In genomic region chr7:117323585-117323876, GRCh38 we compare ENCODE assay signal across 9 cellular contexts. TPM values are rescaled to one million over a fixed set of nuclear protein-coding genes. Genes with fewer than 3 reads are reported as not detected.
A peak's percentile ranks its signal among the peaks of the same experiment; 100 is the strongest.
DNase-seq lines count a peak whose midpoint lies in the region; ATAC-seq, FAIRE-seq and TF ChIP-seq lines count a peak whose summit lies in the region.
"Had no signal": no experiment of that assay in that cellular context is flagged by ENCODE, and none has a peak within 500 bp of the region (broad histone marks: within the 10 kb centered on the region; RNA-seq: fewer than 3 reads in every experiment).

No MANE protein-coding gene starts in this region.

- no peak overlapping the region for H4K5ac ChIP-seq in H9 (ENCODE audit: insufficient read length, low read depth, low read length)

- no peak overlapping the region for H3K4ac ChIP-seq in H9 (ENCODE audit: low read depth, low read length)

- no peak overlapping the region for H3K14ac ChIP-seq in H9 (ENCODE audit: insufficient read depth, low read length)

- no peak overlapping the region for H4K91ac ChIP-seq in H9 (ENCODE audit: insufficient read length, low read depth, low read length)

- peaks cover 3% of the 10 kb centered on the region for H3F3A ChIP-seq in smooth muscle cell (ENCODE audit: low read depth)

- peak; percentile 52 for DNase-seq in H9
- DNase-seq in astrocyte (ENCODE audit: low read depth) = peak; percentile 48
- no peak for DNase-seq in smooth muscle cell (lab: John Stamatoyannopoulos, UW; ENCODE audit: unreplicated experiment)
- DNase-seq in OCI-M1 (lab: John Stamatoyannopoulos, UW) = no peak
- no peak for DNase-seq in left colon
- DNase-seq in germinal center (ENCODE audit: low spot score) = no peak

- no peak overlapping the region for H3K56ac ChIP-seq in H9 (ENCODE audit: insufficient read length, low read depth, low read length)

- intact Hi-C loops in left colon (cut with DNase I, micrococcal nuclease) = no loop called here

- peaks cover 9 to 22% of the 10 kb centered on the region in 2 experiments for H3K4me1 Mint-ChIP-seq in H9
- H3K4me1 Mint-ChIP-seq in astrocyte (ENCODE audit: low read depth, unreplicated experiment) = no peaks in the 10 kb centered on the region

- no peak overlapping the region for H2BK120ac ChIP-seq in H9 (ENCODE audit: low read depth, low read length, poor library complexity, severe bottlenecking)

- no peak overlapping the region for H4K8ac ChIP-seq in H9 (replicated peaks; ENCODE audit: insufficient read length, low read depth, low read length)

- no peak for ATAC-seq in GM21529 (IDR thresholded peaks at IDR 0.05; ENCODE audit: unreplicated experiment)
- no peak for ATAC-seq in left colon

- H2BK12ac ChIP-seq in H9 (ENCODE audit: insufficient read length, low read depth, low read length) = no peak overlapping the region

- no peak overlapping the region for H3K23ac ChIP-seq in H9 (ENCODE audit: insufficient read length, low read depth, low read length)

- H3K23me2 ChIP-seq in H9 (ENCODE audit: insufficient read length, low read depth, low read length, poor library complexity, severe bottlenecking) = peaks cover 21% of the 10 kb centered on the region

- H3K4me2 ChIP-seq in H9 (ENCODE audit: insufficient read depth, insufficient read length, low read length) (peak overlapping the region; percentile 70), astrocyte (ENCODE audit: low read length) (peak overlapping the region; percentile 97), smooth muscle cell (peak overlapping the region; percentile 97)

- H4K20me1 ChIP-seq in H9 (ENCODE audit: control insufficient read depth, insufficient read depth, insufficient read length) (no peaks in the 10 kb centered on the region), astrocyte (ENCODE audit: insufficient read depth, low read length) (no peaks in the 10 kb centered on the region), smooth muscle cell (ENCODE audit: low read depth) (no peaks in the 10 kb centered on the region)

- no peaks in the 10 kb centered on the region for H3K79me1 ChIP-seq in H9 (ENCODE audit: insufficient read depth, low read depth, low read length, poor library complexity, severe bottlenecking)

- H2AFZ ChIP-seq in H9 (ENCODE audit: low read length) = no peak overlapping the region
- H2AFZ ChIP-seq in astrocyte (ENCODE audit: low read depth, low read length) = peak overlapping the region; percentile 80
- peak overlapping the region; percentile 58 for H2AFZ ChIP-seq in smooth muscle cell (ENCODE audit: low read depth)

- H2BK5ac ChIP-seq in H9 (ENCODE audit: insufficient read length, low read length) = no peak overlapping the region

- H3K36me3 ChIP-seq in astrocyte (ENCODE audit: insufficient read depth, low read length) = no peaks in the 10 kb centered on the region
- H3K36me3 ChIP-seq in smooth muscle cell (ENCODE audit: low read depth) = peaks cover 3% of the 10 kb centered on the region

- H3K27me3 Mint-ChIP-seq in H9 (ENCODE audit: low read depth) (peaks cover 99% of the 10 kb centered on the region), astrocyte (ENCODE audit: low read depth, unreplicated experiment) (peaks cover 50% of the 10 kb centered on the region)

- H3K9me3 Mint-ChIP-seq in H9 (peaks cover 10% of the 10 kb centered on the region in 2 experiments; a peak in 4 of 5 replicates), astrocyte (ENCODE audit: unreplicated experiment) (peaks cover 7% of the 10 kb centered on the region)

- H2BK15ac ChIP-seq in H9 (ENCODE audit: low read depth, low read length) = no peak overlapping the region

- H3K27ac Mint-ChIP-seq in H9 = no peak overlapping the region
- peak overlapping the region; percentile 48 for H3K27ac Mint-ChIP-seq in astrocyte (ENCODE audit: unreplicated experiment)

- H3K36me3 Mint-ChIP-seq in H9 (ENCODE audit: insufficient read depth in 1 of 3, low read depth in 3 of 3) (peaks cover 0 to 11% (median 0%) of the 10 kb centered on the region in 3 experiments; a peak in 4 of 7 replicates), astrocyte (ENCODE audit: low read depth, unreplicated experiment) (no peaks in the 10 kb centered on the region)

- no peak overlapping the region for H2BK20ac ChIP-seq in H9 (ENCODE audit: low read depth, low read length, poor library complexity, severe bottlenecking)

- H3K18ac ChIP-seq in H9 (ENCODE audit: insufficient read length, low read depth, low read length) = no peak overlapping the region

- no peak overlapping the region for H2AK5ac ChIP-seq in H9 (ENCODE audit: insufficient read length, low read length)

- H3K4me1 ChIP-seq in H9 (ENCODE audit: insufficient read depth, low read length) (no peaks in the 10 kb centered on the region), astrocyte (ENCODE audit: insufficient read depth, low read length) (peaks cover 25% of the 10 kb centered on the region), smooth muscle cell (ENCODE audit: low read depth) (no peaks in the 10 kb centered on the region)

- WGBS in H9 (ENCODE audit: extremely low coverage, insufficient read length, low lambda C conversion rate) = no CpG with 5 or more reads among the region's 5 CpGs
- 5% methylated on average over 5 of the region's 5 CpGs for WGBS in smooth muscle cell (ENCODE audit: low lambda C conversion rate)

- H3K27me3 ChIP-seq in H9 (ENCODE audit: insufficient read depth, low read length) = peaks cover 64% of the 10 kb centered on the region
- H3K27me3 ChIP-seq in astrocyte (ENCODE audit: insufficient read depth, low read length) = peaks cover 42% of the 10 kb centered on the region
- no peaks in the 10 kb centered on the region for H3K27me3 ChIP-seq in smooth muscle cell (ENCODE audit: low read depth)

- no peak overlapping the region for H3K9ac ChIP-seq in H9 (ENCODE audit: extremely low read depth, insufficient read length, low read length)
- H3K9ac ChIP-seq in astrocyte (ENCODE audit: low read length) = peak overlapping the region; percentile 56
- H3K9ac ChIP-seq in smooth muscle cell (ENCODE audit: low read depth) = peak overlapping the region; percentile 56

- TF ChIP-seq CTCF in H9 (conservative IDR thresholded peaks at IDR 0.05) (no peak), astrocyte (IDR thresholded peaks at IDR 0.05; ENCODE audit: insufficient read depth, low read depth, low read length) (no peak), smooth muscle cell (IDR thresholded peaks at IDR 0.05; ENCODE audit: borderline replicate concordance, insufficient read depth, poor library complexity, severe bottlenecking) (no peak)

- H3K4me3 Mint-ChIP-seq in H9 (peak overlapping the region; percentile 70 to 89), astrocyte (ENCODE audit: unreplicated experiment) (peak overlapping the region; percentile 84)

- H3K9me3 ChIP-seq in H9 (ENCODE audit: control insufficient read depth, low read depth, low read length) (no peaks in the 10 kb centered on the region), astrocyte (ENCODE audit: insufficient read depth, low read depth, low read length) (no peaks in the 10 kb centered on the region), iPS-18c (ENCODE audit: control insufficient read depth, insufficient read depth, low read length) (peaks cover 2% of the 10 kb centered on the region), smooth muscle cell (replicated peaks; ENCODE audit: low read depth) (no peaks in the 10 kb centered on the region)

- H3T11ph ChIP-seq in H9 (ENCODE audit: low read length) = no peak overlapping the region

- H3K4me3 ChIP-seq in astrocyte (ENCODE audit: insufficient read depth, low read depth, low read length) (peak overlapping the region; percentile 63), iPS-18c (ENCODE audit: insufficient read depth, low read depth, low read length) (peak overlapping the region; percentile 64), smooth muscle cell (peak overlapping the region; percentile 68)

- no peak overlapping the region for H3K27ac ChIP-seq in H9 (ENCODE audit: insufficient read length, low read depth, low read length)
- H3K27ac ChIP-seq in astrocyte (ENCODE audit: low read depth, low read length) = no peak overlapping the region
- H3K27ac ChIP-seq in smooth muscle cell (ENCODE audit: low read depth) = peak overlapping the region; percentile 73

- FAIRE-seq in astrocyte (lab: Jason Lieb, UNC) = no peak

- no peaks in the 10 kb centered on the region for H3K79me2 ChIP-seq in H9 (ENCODE audit: insufficient read depth, low read length)
- H3K79me2 ChIP-seq in astrocyte (ENCODE audit: insufficient read depth, low read length) = no peaks in the 10 kb centered on the region
- H3K79me2 ChIP-seq in smooth muscle cell (ENCODE audit: low read depth) = peaks cover 25% of the 10 kb centered on the region

RNA-seq across cellular contexts. Expression of gene WNT2, which starts 0.7 kb away (rescaled TPM):
- total RNA-seq in H9 (2021) = not detected in 2 replicates
- total RNA-seq in astrocyte = 0.07 and 0.24 TPM in 2 replicates
- 98.9 and 106 TPM in 2 replicates for total RNA-seq in smooth muscle cell
- 116 and 182 TPM in 2 replicates for polyA plus RNA-seq in smooth muscle cell
- total RNA-seq in left colon = not detected
- total RNA-seq: activated CD8-positive, alpha-beta memory T cell treated with anti-CD3 and anti-CD28 coated beads for 36 hours had no signal

Comparison
In these comparisons a context has a peak if more than half of its experiments do, and no peak if none do; other contexts are left out.
1. DNase-seq: peak in H9 (single experiment) and astrocyte (single experiment); none in smooth muscle cell (single experiment), OCI-M1 (single experiment), left colon (0 of 2) and germinal center (single experiment).
2. RNA of gene WNT2, which starts 0.7 kb away (total RNA-seq): 98.9 to 106 TPM in smooth muscle cell; 0.07 to 0.24 TPM in astrocyte, not detected in H9 and not detected in left colon; every median in the first group is over 10 times any median in the second.
3. Peak in every context shown above with its lines, with median percentiles within 50 percentile points of each other: H3K4me2 ChIP-seq and H3K4me3 ChIP-seq.